ENCODE assay signal across 22 cellular contexts in the genomic region with DNA sequence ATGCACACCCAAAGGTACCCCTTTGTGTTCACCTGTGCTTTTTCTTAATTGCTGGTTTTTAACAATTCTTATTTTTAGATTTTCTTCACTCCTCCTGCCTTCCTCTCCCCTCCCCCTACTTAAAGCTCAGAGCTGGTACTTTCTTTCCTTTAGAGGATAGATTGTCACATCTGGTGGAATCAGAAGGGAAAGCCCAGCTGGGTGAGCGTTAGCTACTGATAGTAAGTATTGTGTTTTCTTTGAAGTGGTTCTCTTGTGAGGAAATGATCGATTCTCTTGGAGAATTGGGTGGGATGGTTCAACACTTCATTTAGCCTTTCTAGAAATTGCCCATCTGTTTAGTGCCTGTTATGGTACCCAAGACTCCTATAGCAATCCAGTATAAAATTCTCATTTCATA.
DNase-seq lines count a peak whose midpoint lies in the region; ATAC-seq, FAIRE-seq and TF ChIP-seq lines count a peak whose summit lies in the region.
"Had no signal": no experiment of that assay in that cellular context is flagged by ENCODE, and none has a peak within 500 bp of the region (broad histone marks: within the 10 kb centered on the region; RNA-seq: fewer than 3 reads in every experiment).

No MANE protein-coding gene starts in this region.

- peaks cover 6% of the 10 kb centered on the region for H3K4me1 Mint-ChIP-seq in astrocyte (ENCODE audit: low read depth, unreplicated experiment)
- H3K4me1 Mint-ChIP-seq in activated CD4-positive, alpha-beta memory T cell treated with anti-CD3 and anti-CD28 coated beads, Interleukin-2, amount 10 ng/mL, durations not matched to agents 7 days and 5 days, result peaks cover 2% of the 10 kb centered on the region

- H2BK15ac ChIP-seq in IMR-90 (ENCODE audit: low read depth, low read length), result no peak overlapping the region

- no peak overlapping the region for H3K14ac ChIP-seq in IMR-90 (replicated peaks; ENCODE audit: low read depth, low read length)

- no TSS peak for BruUV-seq in IMR-90 (replicated peaks; lab: Mats Ljungman, UMichigan)

- H3K4me2 ChIP-seq in IMR-90 (ENCODE audit: low read depth, low read length) (no peak overlapping the region), astrocyte (ENCODE audit: low read length) (no peak overlapping the region), smooth muscle cell (no peak overlapping the region)

- H3K4ac ChIP-seq in IMR-90 (ENCODE audit: low read depth, low read length), result no peak overlapping the region

- H3K56ac ChIP-seq in IMR-90 (ENCODE audit: extremely low read depth, insufficient read depth, low read length), result no peak overlapping the region

- CTCF ChIA-PET in IMR-90 (lab: Yijun Ruan, JAX), result no interaction called here
- CTCF ChIA-PET in activated CD4-positive, alpha-beta memory T cell treated with anti-CD3 and anti-CD28 coated beads, Interleukin-2, amount 10 ng/mL, durations not matched to agents 7 days and 5 days (lab: Charles Lee), result no interaction called here

- peaks cover 76% of the 10 kb centered on the region for H3K4me1 ChIP-seq in left ventricle myocardium inferior
- peaks cover 6% of the 10 kb centered on the region; the same call in 1 of the 2 replicates for H3K4me1 ChIP-seq in IMR-90 (ENCODE audit: control insufficient read depth, insufficient read depth, low read length)
- H3K4me1 ChIP-seq in astrocyte (ENCODE audit: insufficient read depth, low read length), result no peaks in the 10 kb centered on the region
- H3K4me1 ChIP-seq in smooth muscle cell (ENCODE audit: low read depth), result no peaks in the 10 kb centered on the region
- H3K4me1 ChIP-seq: Caco-2 had no signal

- no peak overlapping the region for H4K8ac ChIP-seq in IMR-90 (ENCODE audit: low read depth in 2 of 2, low read length in 2 of 2)

- TF ChIP-seq RAD21 in IMR-90 (IDR thresholded peaks at IDR 0.05; ENCODE audit: low read length), result no peak

- H3K36me3 ChIP-seq in left ventricle myocardium inferior (peaks cover 5% of the 10 kb centered on the region), IMR-90 (ENCODE audit: control insufficient read depth, insufficient read depth, low read length) (no peaks in the 10 kb centered on the region), astrocyte (ENCODE audit: insufficient read depth, low read length) (no peaks in the 10 kb centered on the region), smooth muscle cell (ENCODE audit: low read depth) (no peaks in the 10 kb centered on the region)
- H3K36me3 ChIP-seq: BE2C had no signal

- no peak for TF ChIP-seq CTCF in left ventricle myocardium inferior (IDR thresholded peaks at IDR 0.05; ENCODE audit: borderline replicate concordance)
- TF ChIP-seq CTCF in IMR-90 (conservative IDR thresholded peaks at IDR 0.05; ENCODE audit: low read depth, low read length), result no peak
- no peak for TF ChIP-seq CTCF in astrocyte (IDR thresholded peaks at IDR 0.05; ENCODE audit: insufficient read depth, low read depth, low read length)
- TF ChIP-seq CTCF in smooth muscle cell (IDR thresholded peaks at IDR 0.05; ENCODE audit: borderline replicate concordance, insufficient read depth, poor library complexity, severe bottlenecking), result no peak
- TF ChIP-seq CTCF in coronary artery (IDR thresholded peaks at IDR 0.05), result no peak

- POLR2A ChIA-PET in IMR-90 (lab: Charles Lee; ENCODE audit: unreplicated experiment), result no interaction called here
- POLR2A ChIA-PET in activated CD4-positive, alpha-beta memory T cell treated with anti-CD3 and anti-CD28 coated beads, Interleukin-2, amount 10 ng/mL, durations not matched to agents 7 days and 5 days (lab: Charles Lee), result no interaction called here

- no peak overlapping the region for H4K5ac ChIP-seq in IMR-90 (ENCODE audit: low read depth, low read length)

- H3K9me3 Mint-ChIP-seq in astrocyte (ENCODE audit: unreplicated experiment), result no peaks in the 10 kb centered on the region
- H3K9me3 Mint-ChIP-seq in activated CD4-positive, alpha-beta memory T cell treated with anti-CD3 and anti-CD28 coated beads, Interleukin-2, amount 10 ng/mL, durations not matched to agents 7 days and 5 days, result no peaks in the 10 kb centered on the region
- H3K9me3 Mint-ChIP-seq: CD4-positive, alpha-beta T cell had no signal

- no peaks in the 10 kb centered on the region for H3K9me3 ChIP-seq in left ventricle myocardium inferior (replicated peaks)
- H3K9me3 ChIP-seq in IMR-90 (ENCODE audit: control insufficient read depth, insufficient read depth, low read length), result no peaks in the 10 kb centered on the region
- H3K9me3 ChIP-seq in astrocyte (ENCODE audit: insufficient read depth, low read depth, low read length), result no peaks in the 10 kb centered on the region
- H3K9me3 ChIP-seq in smooth muscle cell (replicated peaks; ENCODE audit: low read depth), result no peaks in the 10 kb centered on the region
- H3K9me3 ChIP-seq: BE2C, Caco-2 had no signal

- H3K4me3 Mint-ChIP-seq in astrocyte (ENCODE audit: unreplicated experiment), result no peak overlapping the region
- H3K4me3 Mint-ChIP-seq in activated CD4-positive, alpha-beta memory T cell treated with anti-CD3 and anti-CD28 coated beads, Interleukin-2, amount 10 ng/mL, durations not matched to agents 7 days and 5 days, result no peak overlapping the region
- H3K4me3 Mint-ChIP-seq: CD4-positive, alpha-beta T cell had no signal

- no peaks in the 10 kb centered on the region for H3K79me2 ChIP-seq in astrocyte (ENCODE audit: insufficient read depth, low read length)
- peaks cover 46% of the 10 kb centered on the region for H3K79me2 ChIP-seq in smooth muscle cell (ENCODE audit: low read depth)

- peak; percentile 32 for FAIRE-seq in astrocyte (lab: Jason Lieb, UNC)
- FAIRE-seq: A204.1, H54 had no signal

- no peak for ATAC-seq in Right ventricle myocardium inferior
- no peak for ATAC-seq in IMR-90 (ENCODE audit: low read depth)

- H2AK5ac ChIP-seq in IMR-90 (ENCODE audit: low read depth, low read length), result no peak overlapping the region

- no peak for TF ChIP-seq POLR2A in IMR-90 (IDR thresholded peaks at IDR 0.05; ENCODE audit: low read depth, low read length)

- H3K27me3 ChIP-seq in left ventricle myocardium inferior (ENCODE audit: low read depth), result no peaks in the 10 kb centered on the region
- H3K27me3 ChIP-seq in IMR-90 (ENCODE audit: control insufficient read depth, insufficient read depth, low read length), result no peaks in the 10 kb centered on the region
- H3K27me3 ChIP-seq in astrocyte (ENCODE audit: insufficient read depth, low read length), result no peaks in the 10 kb centered on the region
- H3K27me3 ChIP-seq in smooth muscle cell (ENCODE audit: low read depth), result no peaks in the 10 kb centered on the region
- H3K27me3 ChIP-seq: BE2C had no signal

- intact Hi-C loops in left ventricle myocardium inferior (cut with micrococcal nuclease), result no loop called here
- intact Hi-C loops in Right ventricle myocardium inferior (cut with DNase I), result no loop called here
- intact Hi-C loops in IMR-90 (cut with micrococcal nuclease), result no loop called here

- H4K91ac ChIP-seq in IMR-90 (ENCODE audit: insufficient read depth, low read depth, low read length), result no peak overlapping the region

- no peak for DNase-seq in left ventricle myocardium inferior
- DNase-seq in Right ventricle myocardium inferior (ENCODE audit: missing footprints), result no peak
- DNase-seq in IMR-90, result no peak
- no peak for DNase-seq in astrocyte (ENCODE audit: low read depth)
- DNase-seq in smooth muscle cell (lab: John Stamatoyannopoulos, UW; ENCODE audit: unreplicated experiment), result no peak
- no peak for DNase-seq in coronary artery (ENCODE audit: low spot score)
- DNase-seq in activated CD4-positive, alpha-beta memory T cell treated with anti-CD3 and anti-CD28 coated beads, Interleukin-2, amount 10 ng/mL, durations not matched to agents 7 days and 5 days, result no peak
- no peak for DNase-seq in UCSD-AML1 (lab: John Stamatoyannopoulos, UW; ENCODE audit: unreplicated experiment)
- DNase-seq: BE2C; Caco-2; CD4-positive, alpha-beta T cell; DMS 273 treated with DMSO at 0.1 percent for 48 hours; DMS79 treated with DMSO at 0.1 percent for 48 hours; KG1; NCI-H1105 treated with DMSO at 0.1 percent for 48 hours; NCI-H2029 treated with DMSO at 0.1 percent for 48 hours; NCI-H2171 treated with DMSO at 0.1 percent for 48 hours; NCI-H446 treated with DMSO at 0.1 percent for 48 hours; NCI-H526 treated with DMSO at 0.1 percent for 48 hours; SHP77 had no signal

- H4K20me1 ChIP-seq in IMR-90 (ENCODE audit: insufficient read depth, low read length) (no peaks in the 10 kb centered on the region), astrocyte (ENCODE audit: insufficient read depth, low read length) (no peaks in the 10 kb centered on the region), smooth muscle cell (ENCODE audit: low read depth) (peaks cover 97% of the 10 kb centered on the region)

- H3F3A ChIP-seq in smooth muscle cell (ENCODE audit: low read depth), result peaks cover 50% of the 10 kb centered on the region

- H3K9ac ChIP-seq in IMR-90 (ENCODE audit: low read depth, low read length), result no peak overlapping the region
- no peak overlapping the region for H3K9ac ChIP-seq in astrocyte (ENCODE audit: low read length)
- H3K9ac ChIP-seq in smooth muscle cell (ENCODE audit: low read depth), result no peak overlapping the region

- H2BK20ac ChIP-seq in IMR-90 (ENCODE audit: low read depth, low read length), result no peak overlapping the region

- H3K18ac ChIP-seq in IMR-90 (ENCODE audit: low read depth, low read length), result peak overlapping the region; percentile 31; the same call in 1 of the 2 replicates

- H3K36me3 Mint-ChIP-seq in astrocyte (ENCODE audit: low read depth, unreplicated experiment), result peaks cover 2% of the 10 kb centered on the region
- no peaks in the 10 kb centered on the region for H3K36me3 Mint-ChIP-seq in activated CD4-positive, alpha-beta memory T cell treated with anti-CD3 and anti-CD28 coated beads, Interleukin-2, amount 10 ng/mL, durations not matched to agents 7 days and 5 days (ENCODE audit: low read depth)

- H2AFZ ChIP-seq in IMR-90 (replicated peaks; ENCODE audit: low read length, poor library complexity) (no peak overlapping the region), astrocyte (ENCODE audit: low read depth, low read length) (no peak overlapping the region), smooth muscle cell (ENCODE audit: low read depth) (no peak overlapping the region)

- WGBS in IMR-90 (ENCODE audit: extremely low coverage in 2 of 2, insufficient read length in 1 of 2), 2 experiments, result no CpG with 5 or more reads among the region's 2 CpGs
- 51% methylated on average over 2 of the region's 2 CpGs for WGBS in smooth muscle cell (ENCODE audit: low lambda C conversion rate)

- H3K23ac ChIP-seq in IMR-90 (ENCODE audit: low read depth, low read length), result no peak overlapping the region

- H3K27ac Mint-ChIP-seq in astrocyte (ENCODE audit: unreplicated experiment), result no peak overlapping the region
- H3K27ac Mint-ChIP-seq in activated CD4-positive, alpha-beta memory T cell treated with anti-CD3 and anti-CD28 coated beads, Interleukin-2, amount 10 ng/mL, durations not matched to agents 7 days and 5 days, result no peak overlapping the region
- H3K27ac Mint-ChIP-seq: CD4-positive, alpha-beta T cell had no signal

- dilution Hi-C loops in IMR-90 (cut with HindIII; ENCODE audit: low sequenced_read_pairs, unreplicated experiment), result no loop called here

- H3K79me1 ChIP-seq in IMR-90 (ENCODE audit: low read depth in 1 of 2, low read length in 2 of 2), result peaks cover 0 to 6% of the 10 kb centered on the region in 2 experiments; a peak in 1 of 4 replicates

- H3K27ac ChIP-seq in left ventricle myocardium inferior (replicated peaks) (peak overlapping the region; percentile 73), IMR-90 (ENCODE audit: insufficient read depth, low read length) (no peak overlapping the region), astrocyte (ENCODE audit: low read depth, low read length) (no peak overlapping the region), smooth muscle cell (ENCODE audit: low read depth) (peak overlapping the region; percentile 73), coronary artery (no peak overlapping the region)

- H2BK5ac ChIP-seq in IMR-90 (ENCODE audit: low read depth, low read length, poor library complexity, severe bottlenecking), result no peak overlapping the region

- no peaks in the 10 kb centered on the region for H3K27me3 Mint-ChIP-seq in astrocyte (ENCODE audit: low read depth, unreplicated experiment)
- H3K27me3 Mint-ChIP-seq in activated CD4-positive, alpha-beta memory T cell treated with anti-CD3 and anti-CD28 coated beads, Interleukin-2, amount 10 ng/mL, durations not matched to agents 7 days and 5 days, result peaks cover 22% of the 10 kb centered on the region
- H3K27me3 Mint-ChIP-seq: CD4-positive, alpha-beta T cell had no signal

- in situ Hi-C loops in IMR-90 (cut with MboI; ENCODE audit: low sequenced_read_pairs), result no loop called here

- 0 out of 2 replicates have a peak, but pooled peaks cover 11% of the 10 kb centered on the region for H3K9me1 ChIP-seq in IMR-90 (ENCODE audit: insufficient read depth, low read length)

- H3K4me3 ChIP-seq in left ventricle myocardium inferior (no peak overlapping the region), IMR-90 (ENCODE audit: insufficient read depth, low read depth, low read length) (no peak overlapping the region), astrocyte (ENCODE audit: insufficient read depth, low read depth, low read length) (no peak overlapping the region), smooth muscle cell (no peak overlapping the region), coronary artery (no peak overlapping the region)

- no peak overlapping the region for H2BK120ac ChIP-seq in IMR-90 (ENCODE audit: low read depth, low read length)

- no peak overlapping the region for H2AK9ac ChIP-seq in IMR-90 (replicated peaks; ENCODE audit: low read depth, low read length, poor library complexity)

Comparison
In these comparisons a context has a peak if more than half of its experiments do, and no peak if none do; other contexts are left out.
1. H3K27ac ChIP-seq: peak in left ventricle myocardium inferior (single experiment) and smooth muscle cell (single experiment); none in IMR-90 (single experiment), astrocyte (single experiment) and coronary artery (0 of 2).